Comparison of ENCODE assay signal across 16 cellular contexts in genomic region chr6:136344420-136344819, GRCh38. TPM values are rescaled to one million over a fixed set of nuclear protein-coding genes. Genes with fewer than 3 reads are reported as not detected.
DNase-seq lines count a peak whose midpoint lies in the region; FAIRE-seq and TF ChIP-seq lines count a peak whose summit lies in the region.
"Had no signal": no experiment of that assay in that cellular context is flagged by ENCODE, and none has a peak within 500 bp of the region (broad histone marks: within the 10 kb centered on the region; RNA-seq: fewer than 3 reads in every experiment).

No MANE protein-coding gene starts in this region.

- H4K91ac ChIP-seq in mesenchymal stem cell (ENCODE audit: low read length) = no peak overlapping the region

- TF ChIP-seq CTCF in D721Med (IDR thresholded peaks at IDR 0.05; ENCODE audit: insufficient read depth, missing control alignments) = no peak
- TF ChIP-seq CTCF in testis (IDR thresholded peaks at IDR 0.05) = no peak
- no peak for TF ChIP-seq CTCF in right atrium auricular region (IDR thresholded peaks at IDR 0.05)

- no peak overlapping the region for H3K14ac ChIP-seq in mesenchymal stem cell (ENCODE audit: low read length in 2 of 2)

- H3K27me3 ChIP-seq in mesenchymal stem cell (ENCODE audit: control insufficient read depth in 1 of 2, insufficient read depth in 1 of 2, low read length in 2 of 2) (no peaks in the 10 kb centered on the region), testis (no peaks in the 10 kb centered on the region), right atrium auricular region (no peaks in the 10 kb centered on the region)
- H3K27me3 ChIP-seq: adrenal gland, MG63, Peyer's patch had no signal

- H3K9me3 ChIP-seq in mesenchymal stem cell (ENCODE audit: control insufficient read depth, low read length) (no peaks in the 10 kb centered on the region), testis (no peaks in the 10 kb centered on the region), right atrium auricular region (no peaks in the 10 kb centered on the region)
- H3K9me3 ChIP-seq: adrenal gland, left ventricle myocardium inferior, MG63, Peyer's patch, prostate gland had no signal

- H3K4me1 ChIP-seq in mesenchymal stem cell (ENCODE audit: control insufficient read depth, insufficient read depth, low read depth, low read length) = no peaks in the 10 kb centered on the region
- no peaks in the 10 kb centered on the region for H3K4me1 ChIP-seq in testis
- H3K4me1 ChIP-seq in right atrium auricular region = no peaks in the 10 kb centered on the region
- H3K4me1 ChIP-seq: left ventricle myocardium inferior, Peyer's patch, prostate gland had no signal

- DNase-seq in D721Med (ENCODE audit: insufficient read length, low spot score) (no peak), HTR-8/SVneo (ENCODE audit: insufficient read length, low spot score) (peak; percentile 24), brain pericyte (ENCODE audit: low read depth, low spot score) (peak; percentile 49), mesenchymal stem cell (peak; percentile 14), AG08395 (ENCODE audit: low spot score) (no peak), testis (no peak), H54 (ENCODE audit: insufficient read length, low spot score) (no peak), right atrium auricular region (ENCODE audit: low spot score) (no peak)
- DNase-seq: activated CD8-positive, alpha-beta T cell treated with anti-CD3 and anti-CD28 coated beads, Interleukin-2, amount 10 ng/mL, durations not matched to agents 7 days and 5 days; adrenal gland; foreskin melanocyte; left ventricle myocardium inferior; MG63; NCI-H1694 treated with DMSO at 0.1 percent for 48 hours; Peyer's patch had no signal

- H2BK120ac ChIP-seq in mesenchymal stem cell (ENCODE audit: low read depth, low read length) = no peak overlapping the region

- H3K36me3 ChIP-seq in mesenchymal stem cell (ENCODE audit: control insufficient read depth in 1 of 2, insufficient read depth in 2 of 2, low read depth in 1 of 2, low read length in 2 of 2) = no peaks in the 10 kb centered on the region
- H3K36me3 ChIP-seq in testis (ENCODE audit: low read depth, missing control alignments) = no peaks in the 10 kb centered on the region
- H3K36me3 ChIP-seq in right atrium auricular region = no peaks in the 10 kb centered on the region
- H3K36me3 ChIP-seq: adrenal gland, left ventricle myocardium inferior, MG63, prostate gland had no signal

- H3K18ac ChIP-seq in mesenchymal stem cell (ENCODE audit: low read depth in 1 of 2, low read length in 2 of 2) = no peak overlapping the region

- FAIRE-seq in D721Med (lab: Jason Lieb, UNC) = peak; percentile 35
- no peak for FAIRE-seq in HTR-8/SVneo (lab: Jason Lieb, UNC)
- no peak for FAIRE-seq in H54 (lab: Jason Lieb, UNC)

- H4K8ac ChIP-seq in mesenchymal stem cell (ENCODE audit: low read length) = no peak overlapping the region

- intact Hi-C loops in testis (cut with DNase I; ENCODE audit: low total_unique reads) = no loop called here

- H3K23ac ChIP-seq in mesenchymal stem cell (ENCODE audit: low read length in 2 of 2) = no peak overlapping the region

- H3K4me2 ChIP-seq in mesenchymal stem cell (ENCODE audit: low read length, poor library complexity, severe bottlenecking) = no peak overlapping the region

- H3K27ac ChIP-seq in mesenchymal stem cell (ENCODE audit: low read length, poor library complexity, severe bottlenecking) = no peak overlapping the region
- H3K27ac ChIP-seq in testis = no peak overlapping the region
- no peak overlapping the region for H3K27ac ChIP-seq in right atrium auricular region
- H3K27ac ChIP-seq: adrenal gland, left ventricle myocardium inferior, Peyer's patch, prostate gland had no signal

- no peak overlapping the region for H2AFZ ChIP-seq in mesenchymal stem cell (ENCODE audit: low read depth, low read length)

- no peak overlapping the region for H2AK5ac ChIP-seq in mesenchymal stem cell (ENCODE audit: low read length, severe bottlenecking)

- H3K4me3 ChIP-seq in mesenchymal stem cell (ENCODE audit: insufficient read depth in 1 of 2, low read depth in 1 of 2, low read length in 2 of 2) (no peak overlapping the region), testis (no peak overlapping the region), right atrium auricular region (no peak overlapping the region)
- H3K4me3 ChIP-seq: adrenal gland, left ventricle myocardium inferior, MG63, Peyer's patch, prostate gland had no signal

- no peak overlapping the region for H2BK15ac ChIP-seq in mesenchymal stem cell (ENCODE audit: low read depth, poor library complexity, severe bottlenecking)

- WGBS in mesenchymal stem cell = no CpG with 5 or more reads among the region's 2 CpGs
- 69 to 90% methylated on average over 2 of the region's 2 CpGs for WGBS in testis, 2 donors

- no peak overlapping the region for H2BK5ac ChIP-seq in mesenchymal stem cell (ENCODE audit: low read depth, low read length, poor library complexity, severe bottlenecking)

- H3K9ac ChIP-seq in mesenchymal stem cell (ENCODE audit: low read length) = no peak overlapping the region

- H3K79me1 ChIP-seq in mesenchymal stem cell (replicated peaks; ENCODE audit: low read length, poor library complexity, severe bottlenecking) = no peaks in the 10 kb centered on the region

- no peak overlapping the region for H2BK12ac ChIP-seq in mesenchymal stem cell (ENCODE audit: low read length in 2 of 2)

- no peak overlapping the region for H3K4ac ChIP-seq in mesenchymal stem cell (ENCODE audit: low read depth in 1 of 2, low read length in 2 of 2)

- no peak for TF ChIP-seq POLR2A in testis (IDR thresholded peaks at IDR 0.05)
- no peak for TF ChIP-seq POLR2A in H54 (IDR thresholded peaks at IDR 0.05; ENCODE audit: low read depth, low read length)

RNA-seq across cellular contexts. Expression of gene BCLAF1, which starts 54.8 kb away (rescaled TPM):
- polyA plus RNA-seq in mesenchymal stem cell (2013, experiment 1 of 2) = 96.2 TPM
- 93.1 TPM for polyA plus RNA-seq in mesenchymal stem cell (2013, experiment 2 of 2)
- total RNA-seq in testis (100 to 1,000 TPM; 167 to 188 TPM), right atrium auricular region (10 to 100 TPM; 47.9 to 49.4 TPM)
- polyA plus RNA-seq in testis (ENCODE audit: insufficient read depth, low read depth, low replicate concordance) = 39.0 TPM

Comparison
In these comparisons a context has a peak if more than half of its experiments do, and no peak if none do; other contexts are left out.
1. DNase-seq: peak in HTR-8/SVneo (single experiment), brain pericyte (single experiment) and mesenchymal stem cell (single experiment); none in D721Med (single experiment), AG08395 (single experiment), testis (single experiment), H54 (single experiment) and right atrium auricular region (single experiment).